In genomic region chr2:46335966-46336436, GRCh38 we compare ENCODE assay signal across 8 cellular contexts. TPM values are rescaled to one million over a fixed set of nuclear protein-coding genes. Genes with fewer than 3 reads are reported as not detected.
DNase-seq lines count a peak whose midpoint lies in the region; ATAC-seq and TF ChIP-seq lines count a peak whose summit lies in the region.

No MANE protein-coding gene starts in this region.

- WGBS in gastroesophageal sphincter (ENCODE audit: low coverage in 1 of 2), 2 donors, result 18 to 40% methylated on average over 3 to 5 of the region's 7 CpGs

- TF ChIP-seq EP300 in gastroesophageal sphincter (IDR thresholded peaks at IDR 0.05), result no peak

- TF ChIP-seq POLR2A in gastroesophageal sphincter (IDR thresholded peaks at IDR 0.05), result no peak

- H3K27ac ChIP-seq in C4-2B, result peak overlapping the region; percentile 75
- H3K27ac ChIP-seq in SJCRH30, result peak overlapping the region; percentile 98
- peak overlapping the region; percentile 43 to 83 (median 76) for H3K27ac ChIP-seq in gastroesophageal sphincter

- peak overlapping the region; percentile 40 for H3K4me3 ChIP-seq in SJCRH30
- peak overlapping the region; percentile 22 to 32 for H3K4me3 ChIP-seq in gastroesophageal sphincter

- H3K27me3 ChIP-seq in SJCRH30 (no peaks in the 10 kb centered on the region), gastroesophageal sphincter (no peaks in the 10 kb centered on the region)

- H3K9me3 ChIP-seq in SJCRH30 (replicated peaks), result no peaks in the 10 kb centered on the region
- H3K9me3 ChIP-seq in gastroesophageal sphincter, result no peaks in the 10 kb centered on the region

- H3K36me3 ChIP-seq in SJCRH30 (no peaks in the 10 kb centered on the region), gastroesophageal sphincter (no peaks in the 10 kb centered on the region)

- DNase-seq in SJCRH30 (peak in 1 of 2 experiments; percentile 58), retina (peak; percentile 30), omental fat pad (ENCODE audit: low spot score) (no peak)
- no peak for DNase-seq in stimulated activated CD4-positive, alpha-beta T cell treated with anti-CD3 and anti-CD28 coated beads, Interleukin-1b, Interleukin-23, amount 100 ng/mL, for 48 hours

- peaks cover 68% of the 10 kb centered on the region for H3K4me1 ChIP-seq in SJCRH30
- peaks cover 0 to 98% (median 27%) of the 10 kb centered on the region in 3 donors for H3K4me1 ChIP-seq in gastroesophageal sphincter

- TF ChIP-seq CTCF in C4-2B (conservative IDR thresholded peaks at IDR 0.05) (no peak), gastroesophageal sphincter (IDR thresholded peaks at IDR 0.05) (no peak), omental fat pad (IDR thresholded peaks at IDR 0.05) (no peak)

- ATAC-seq in gastroesophageal sphincter (no peak), HG03342 (IDR thresholded peaks at IDR 0.05; ENCODE audit: unreplicated experiment) (no peak), HG03565 (IDR thresholded peaks at IDR 0.05; ENCODE audit: unreplicated experiment) (no peak), omental fat pad (ENCODE audit: low FRiP score) (no peak)

RNA-seq across cellular contexts. Expression of gene EPAS1, which starts 38.8 kb away (rescaled TPM):
- 16.5 and 17.3 TPM in 2 replicates for total RNA-seq in SJCRH30 (2014; rRNA removed; shearing (Covaris generic))
- 100 to 1,000 TPM; 101 to 152 (median 131) TPM for total RNA-seq in gastroesophageal sphincter
- total RNA-seq in omental fat pad, result 100 to 1,000 TPM; 292 to 980 (median 435) TPM
